In genomic region chr3:115623414-115623868, GRCh38 we compare ENCODE assay signal across 8 cellular contexts. TPM values are rescaled to one million over a fixed set of nuclear protein-coding genes. Genes with fewer than 3 reads are reported as not detected.
DNase-seq lines count a peak whose midpoint lies in the region; ATAC-seq and TF ChIP-seq lines count a peak whose summit lies in the region.

TSS of gene GAP43 (plus strand) at chr3:115623510. CDS start at chr3:115623690, 180 bp downstream.

- H3K9me3 ChIP-seq in mammary epithelial cell (replicated peaks; ENCODE audit: insufficient read depth, low read length) (no peaks in the 10 kb centered on the region), smooth muscle cell (replicated peaks; ENCODE audit: low read depth) (no peaks in the 10 kb centered on the region)

- H3K27ac ChIP-seq in mammary epithelial cell (ENCODE audit: insufficient read depth, low read depth, low read length) (no peak within 1 kb of the TSS), smooth muscle cell (ENCODE audit: low read depth) (no peak within 1 kb of the TSS)

- H3K36me3 Mint-ChIP-seq in immature natural killer cell, result no peaks in the 10 kb centered on the region

- H4K20me1 ChIP-seq in mammary epithelial cell (ENCODE audit: insufficient read depth, low read length) (no peaks in the 10 kb centered on the region), smooth muscle cell (ENCODE audit: low read depth) (no peaks in the 10 kb centered on the region)

- dilution Hi-C loops in mammary epithelial cell (cut with HindIII; ENCODE audit: low sequenced_read_pairs), result no loop called here

- ATAC-seq in HG03342 (IDR thresholded peaks at IDR 0.05; ENCODE audit: unreplicated experiment), result no peak

- CTCF ChIA-PET in mammary epithelial cell (lab: Charles Lee; ENCODE audit: low non-redundant PET), result no interaction called here

- peaks cover 3 to 17% (median 12%) of the 10 kb centered on the region in 3 donors for H3K27me3 Mint-ChIP-seq in immature natural killer cell (ENCODE audit: low read depth in 3 of 3)

- peak within 1 kb of the TSS; percentile 70 for H3K4me2 ChIP-seq in mammary epithelial cell (ENCODE audit: insufficient read depth, low read depth, low read length)
- H3K4me2 ChIP-seq in smooth muscle cell, result peak within 1 kb of the TSS; percentile 84

- H3F3A ChIP-seq in smooth muscle cell (ENCODE audit: low read depth), result no peaks in the 10 kb centered on the region

- H3K4me3 Mint-ChIP-seq in immature natural killer cell, result peak within 1 kb of the TSS in 2 of 5 donors; percentile 43 to 44

- intact Hi-C loops in mammary epithelial cell (cut with micrococcal nuclease), result loop anchor here (10.0 kb wide), 1 partner anchor 109 kb away; no protein-coding TSS in a partner anchor

- H3K4me1 ChIP-seq in mammary epithelial cell (ENCODE audit: insufficient read depth, low read length) (no peaks in the 10 kb centered on the region), smooth muscle cell (ENCODE audit: low read depth) (peaks cover 13% of the 10 kb centered on the region)

- BruUV-seq in mammary epithelial cell (replicated peaks; lab: Mats Ljungman, UMichigan), result no TSS peak

- H3K9me3 Mint-ChIP-seq in immature natural killer cell, result no peaks in the 10 kb centered on the region

- DNase-seq in DMS53 treated with DMSO at 0.1 percent for 48 hours (lab: John Stamatoyannopoulos, UW; ENCODE audit: unreplicated experiment) (peak; percentile 54), NCI-H2107 treated with DMSO at 0.1 percent for 48 hours (lab: John Stamatoyannopoulos, UW; ENCODE audit: unreplicated experiment) (peak; percentile 57), mammary epithelial cell (peak; percentile 58), immature natural killer cell (peak in 2 of 3 donors; percentile 1 to 14), smooth muscle cell (lab: John Stamatoyannopoulos, UW; ENCODE audit: unreplicated experiment) (peak; percentile 9), GM13976 (ENCODE audit: low spot score) (no peak), hippocampal formation (lab: John Stamatoyannopoulos, UW) (no peak)

- H3K27ac Mint-ChIP-seq in immature natural killer cell, result no peak within 1 kb of the TSS

- 3% methylated on average over 10 of the region's 16 CpGs for WGBS in mammary epithelial cell (ENCODE audit: low coverage, missing lambda C conversion rate)
- WGBS in smooth muscle cell (ENCODE audit: low lambda C conversion rate), result 2% methylated on average over 10 of the region's 16 CpGs

- TF ChIP-seq CTCF in mammary epithelial cell (conservative IDR thresholded peaks at IDR 0.05 in 1 of 2, IDR thresholded peaks at IDR 0.05 in 1 of 2; ENCODE audit: extremely low read depth in 1 of 2, insufficient read depth in 1 of 2, low read depth in 1 of 2, low read length in 2 of 2), result no peak
- no peak for TF ChIP-seq CTCF in smooth muscle cell (IDR thresholded peaks at IDR 0.05; ENCODE audit: borderline replicate concordance, insufficient read depth, poor library complexity, severe bottlenecking)
- TF ChIP-seq CTCF in GM13976 (IDR thresholded peaks at IDR 0.05; ENCODE audit: borderline replicate concordance, control extremely low read depth, extremely low read depth, insufficient read depth, missing control alignments), result no peak

- peak within 1 kb of the TSS; percentile 16 to 38 (median 22) for H3K4me3 ChIP-seq in mammary epithelial cell (replicated peaks in 1 of 3; ENCODE audit: insufficient read depth in 1 of 3, low read depth in 2 of 3, low read length in 3 of 3)
- peak within 1 kb of the TSS; percentile 46 for H3K4me3 ChIP-seq in smooth muscle cell

- peaks cover 7 to 8% of the 10 kb centered on the region in 2 donors for H3K4me1 Mint-ChIP-seq in immature natural killer cell

- no peak within 1 kb of the TSS for H3K9ac ChIP-seq in mammary epithelial cell (ENCODE audit: insufficient read depth, low read length)
- H3K9ac ChIP-seq in smooth muscle cell (ENCODE audit: low read depth), result no peak within 1 kb of the TSS

- H3K79me2 ChIP-seq in mammary epithelial cell (ENCODE audit: insufficient read depth, low read length), result no peaks in the 10 kb centered on the region
- H3K79me2 ChIP-seq in smooth muscle cell (ENCODE audit: low read depth), result no peaks in the 10 kb centered on the region

- no peaks in the 10 kb centered on the region for H3K36me3 ChIP-seq in mammary epithelial cell (ENCODE audit: insufficient read depth, low read length)
- no peaks in the 10 kb centered on the region for H3K36me3 ChIP-seq in smooth muscle cell (ENCODE audit: low read depth)

- H2AFZ ChIP-seq in mammary epithelial cell (ENCODE audit: low read depth, low read length) (peak within 1 kb of the TSS; percentile 79), smooth muscle cell (ENCODE audit: low read depth) (peak within 1 kb of the TSS; percentile 66)

- in situ Hi-C loops in mammary epithelial cell (cut with MboI; ENCODE audit: low sequenced_read_pairs in 2 of 2) (no loop called here), GM13976 (cut with MboI; ENCODE audit: low sequenced_read_pairs, unreplicated experiment) (no loop called here)

- peaks cover 3% of the 10 kb centered on the region for H3K27me3 ChIP-seq in mammary epithelial cell (ENCODE audit: insufficient read depth, low read length)
- peaks cover 24% of the 10 kb centered on the region for H3K27me3 ChIP-seq in smooth muscle cell (ENCODE audit: low read depth)

RNA-seq across cellular contexts. Expression of gene GAP43, which starts in this region (rescaled TPM):
- total RNA-seq in mammary epithelial cell (not detected), smooth muscle cell (5.3 and 5.4 TPM in 2 replicates)
- polyA plus RNA-seq in mammary epithelial cell (not detected), immature natural killer cell (not detected), smooth muscle cell (11.2 and 11.7 TPM in 2 replicates)
- polyA minus RNA-seq in mammary epithelial cell, result not detected

Comparison
In these comparisons a context has a peak if more than half of its experiments do, and no peak if none do; other contexts are left out.
1. RNA of gene GAP43 (polyA plus RNA-seq): 11.2 to 11.7 TPM in smooth muscle cell; not detected in mammary epithelial cell (single experiment) and not detected in immature natural killer cell; every median in the first group is over 10 times any median in the second.
2. Peak in DNase-seq, H3K4me3 ChIP-seq and H3K4me2 ChIP-seq in mammary epithelial cell; RNA of the gene not detected or under 1 TPM.
3. Peak in DNase-seq in immature natural killer cell; RNA of the gene not detected or under 1 TPM.
4. DNase-seq: peak in DMS53 treated with DMSO at 0.1 percent for 48 hours (single experiment), NCI-H2107 treated with DMSO at 0.1 percent for 48 hours (single experiment) and smooth muscle cell (single experiment); none in GM13976 (single experiment) and hippocampal formation (0 of 2).